Comparison of ENCODE assay signal across 7 cellular contexts in genomic region chr3:24025805-24026204, GRCh38.
"Had no signal": no experiment of that assay in that cellular context is flagged by ENCODE, and none has a peak within 500 bp of the region (broad histone marks: within the 10 kb centered on the region; RNA-seq: fewer than 3 reads in every experiment).

No MANE protein-coding gene starts in this region.

- H3K4me1 ChIP-seq: HAP-1 had no signal

- ATAC-seq: GM23338, HCT116 had no signal

- DNase-seq: H7, HFFc6, KG1 had no signal

- H3K4me3 ChIP-seq: GM23338, HAP-1 had no signal

- H3K36me3 ChIP-seq: HAP-1 had no signal

- H3K27ac ChIP-seq: HL-60 had no signal

- H2AFZ ChIP-seq: GM23338 had no signal

- H3K9me3 ChIP-seq: HAP-1 had no signal

- H3K4me2 ChIP-seq: GM23338 had no signal
